ENCODE assay signal across 2 cellular contexts in the genomic region with DNA sequence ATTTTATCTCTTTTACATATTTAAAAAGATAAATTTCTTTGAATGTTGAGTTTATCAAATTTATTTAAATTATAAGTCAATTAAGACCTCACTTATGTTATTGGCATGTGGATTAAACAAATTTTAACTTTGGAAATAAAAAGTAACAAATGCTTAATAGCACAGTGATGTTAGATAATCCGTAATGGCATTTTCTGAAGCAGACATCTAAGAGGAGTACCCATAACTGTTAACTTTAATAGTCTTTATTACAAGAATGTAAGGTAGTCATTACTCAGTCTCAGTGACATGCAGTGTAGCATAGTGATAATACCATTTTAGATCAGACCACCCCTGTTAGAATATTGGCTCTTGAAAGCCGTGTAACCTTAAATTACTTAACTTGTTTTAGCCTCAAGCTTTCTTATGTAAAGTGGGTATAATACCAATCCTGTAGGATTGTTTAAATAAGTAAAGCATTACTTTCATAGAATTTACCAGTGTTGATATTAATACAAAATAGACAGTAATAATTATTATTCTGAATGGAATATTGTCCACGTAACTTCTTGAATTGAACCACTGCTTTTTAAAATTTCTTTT.
TF ChIP-seq lines count a peak whose summit lies in the region.

No MANE protein-coding gene starts in this region.

TF ChIP-seq in HepG2, 621 proteins besides CTCF, POLR2A, EP300 and RAD21 (continued from another document):
- TF ChIP-seq POLR2AphosphoS5 (IDR thresholded peaks at IDR 0.05; ENCODE audit: low read depth, low read length) (0 out of 2 replicates have a peak, but pooled peaks have one; percentile 14), RELA (CRISPR knock-in tag; IDR thresholded peaks at IDR 0.05) (no peak), AGO2 (optimal IDR thresholded peaks at IDR 0.05; ENCODE audit: low read depth, low read length) (peak; percentile 81), ZNF629 (CRISPR knock-in tag; conservative IDR thresholded peaks at IDR 0.05) (peak; percentile 48; the same call in 1 of the 2 replicates), RBFOX2 (IDR thresholded peaks at IDR 0.05; ENCODE audit: low read depth, low read length) (peak; percentile 70; the same call in 1 of the 2 replicates)
TF ChIP-seq in HepG2: peak in this region for 4.

TF ChIP-seq in neural cell, 6 proteins besides CTCF, POLR2A, EP300 and RAD21 (continued from another document):
- TF ChIP-seq, protein P1, sequence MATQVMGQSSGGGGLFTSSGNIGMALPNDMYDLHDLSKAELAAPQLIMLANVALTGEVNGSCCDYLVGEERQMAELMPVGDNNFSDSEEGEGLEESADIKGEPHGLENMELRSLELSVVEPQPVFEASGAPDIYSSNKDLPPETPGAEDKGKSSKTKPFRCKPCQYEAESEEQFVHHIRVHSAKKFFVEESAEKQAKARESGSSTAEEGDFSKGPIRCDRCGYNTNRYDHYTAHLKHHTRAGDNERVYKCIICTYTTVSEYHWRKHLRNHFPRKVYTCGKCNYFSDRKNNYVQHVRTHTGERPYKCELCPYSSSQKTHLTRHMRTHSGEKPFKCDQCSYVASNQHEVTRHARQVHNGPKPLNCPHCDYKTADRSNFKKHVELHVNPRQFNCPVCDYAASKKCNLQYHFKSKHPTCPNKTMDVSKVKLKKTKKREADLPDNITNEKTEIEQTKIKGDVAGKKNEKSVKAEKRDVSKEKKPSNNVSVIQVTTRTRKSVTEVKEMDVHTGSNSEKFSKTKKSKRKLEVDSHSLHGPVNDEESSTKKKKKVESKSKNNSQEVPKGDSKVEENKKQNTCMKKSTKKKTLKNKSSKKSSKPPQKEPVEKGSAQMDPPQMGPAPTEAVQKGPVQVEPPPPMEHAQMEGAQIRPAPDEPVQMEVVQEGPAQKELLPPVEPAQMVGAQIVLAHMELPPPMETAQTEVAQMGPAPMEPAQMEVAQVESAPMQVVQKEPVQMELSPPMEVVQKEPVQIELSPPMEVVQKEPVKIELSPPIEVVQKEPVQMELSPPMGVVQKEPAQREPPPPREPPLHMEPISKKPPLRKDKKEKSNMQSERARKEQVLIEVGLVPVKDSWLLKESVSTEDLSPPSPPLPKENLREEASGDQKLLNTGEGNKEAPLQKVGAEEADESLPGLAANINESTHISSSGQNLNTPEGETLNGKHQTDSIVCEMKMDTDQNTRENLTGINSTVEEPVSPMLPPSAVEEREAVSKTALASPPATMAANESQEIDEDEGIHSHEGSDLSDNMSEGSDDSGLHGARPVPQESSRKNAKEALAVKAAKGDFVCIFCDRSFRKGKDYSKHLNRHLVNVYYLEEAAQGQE (IDR thresholded peaks at IDR 0.05; ENCODE audit: borderline replicate concordance) = no peak
- no peak for TF ChIP-seq EZH2 (IDR thresholded peaks at IDR 0.05; ENCODE audit: borderline replicate concordance, insufficient read depth, low read length, poor library complexity, severe bottlenecking)
- no peak for TF ChIP-seq SMC3 (conservative IDR thresholded peaks at IDR 0.05; ENCODE audit: poor library complexity)
- no peak for TF ChIP-seq MXI1 (conservative IDR thresholded peaks at IDR 0.05; ENCODE audit: poor library complexity, severe bottlenecking)
